Comparison of ENCODE assay signal across 11 cellular contexts in the genomic region with DNA sequence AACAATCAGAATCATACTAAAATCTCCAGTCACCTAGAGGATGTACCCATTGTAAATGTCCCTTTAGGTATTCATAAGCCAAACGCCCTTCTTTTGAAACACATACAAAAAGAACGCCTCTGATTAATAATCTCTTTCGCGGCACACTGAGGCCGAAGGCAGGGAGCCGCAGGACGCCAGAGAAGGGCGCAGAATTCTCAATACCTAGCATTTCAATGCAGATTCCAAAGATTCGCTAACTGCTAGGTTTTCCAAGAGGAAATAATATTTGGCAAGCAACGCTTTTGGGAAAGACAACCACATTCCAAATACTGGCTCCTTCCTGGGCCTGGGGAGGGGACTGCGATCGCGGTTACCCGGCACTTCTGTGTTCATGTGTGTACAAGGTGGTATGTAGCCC.
DNase-seq lines count a peak whose midpoint lies in the region; ATAC-seq, FAIRE-seq and TF ChIP-seq lines count a peak whose summit lies in the region.
"Had no signal": no experiment of that assay in that cellular context is flagged by ENCODE, and none has a peak within 500 bp of the region (broad histone marks: within the 10 kb centered on the region; RNA-seq: fewer than 3 reads in every experiment).

No MANE protein-coding gene starts in this region.

- H3K4me3 ChIP-seq in left ventricle myocardium inferior (peak overlapping the region; percentile 58), SU-DHL-6 (ENCODE audit: insufficient read depth, low read length, poor library complexity, severe bottlenecking) (no peak overlapping the region), iPS-20b (ENCODE audit: low read length) (peak overlapping the region; percentile 60), pancreas (no peak overlapping the region)

- H3F3A ChIP-seq in SU-DHL-6 (ENCODE audit: insufficient read depth), result peaks cover 25% of the 10 kb centered on the region

- H3K27ac ChIP-seq in left ventricle myocardium inferior (replicated peaks), result no peak overlapping the region
- no peak overlapping the region for H3K27ac ChIP-seq in SU-DHL-6 (ENCODE audit: low read depth, low read length)
- H3K27ac ChIP-seq in iPS-20b (ENCODE audit: low read length), result no peak overlapping the region
- no peak overlapping the region for H3K27ac ChIP-seq in pancreas
- H3K27ac ChIP-seq in foreskin keratinocyte, result no peak overlapping the region
- H3K27ac ChIP-seq: esophagus squamous epithelium, vagina had no signal

- peak overlapping the region; percentile 61 for H3K4me2 ChIP-seq in SU-DHL-6 (ENCODE audit: low read depth, low read length, poor library complexity, severe bottlenecking)

- FAIRE-seq in pancreas (lab: Jason Lieb, UNC), result no peak
- no peak for FAIRE-seq in frontal cortex (lab: Jason Lieb, UNC)

- intact Hi-C loops in left ventricle myocardium inferior (cut with micrococcal nuclease) (loop anchor here (5.0 to 10.0 kb wide), 2 partner anchors 535 to 897 kb away; no protein-coding TSS in a partner anchor), left cardiac atrium (cut with DNase I) (loop anchor here (1.0 to 10.0 kb wide), 4 partner anchors 535 to 898 kb away; no protein-coding TSS in a partner anchor), pancreas (cut with DNase I) (loop anchor here in 2 of 3 donors (5.0 to 10.0 kb wide), 3 partner anchors 532 to 905 kb away; no protein-coding TSS in a partner anchor)

- H3K36me3 ChIP-seq in left ventricle myocardium inferior, result no peaks in the 10 kb centered on the region
- no peaks in the 10 kb centered on the region for H3K36me3 ChIP-seq in SU-DHL-6 (ENCODE audit: low read length)
- H3K36me3 ChIP-seq in iPS-20b (ENCODE audit: insufficient read depth, low read depth, low read length), result no peaks in the 10 kb centered on the region
- no peaks in the 10 kb centered on the region for H3K36me3 ChIP-seq in pancreas
- H3K36me3 ChIP-seq: esophagus squamous epithelium, vagina had no signal

- WGBS in pancreas, 2 donors, result 19 to 20% methylated on average over 14 of the region's 14 CpGs

- H3K9ac ChIP-seq in SU-DHL-6 (ENCODE audit: low read length), result no peak overlapping the region
- no peak overlapping the region for H3K9ac ChIP-seq in iPS-20b (ENCODE audit: low read depth, low read length)

- peaks cover 99% of the 10 kb centered on the region for H3K27me3 ChIP-seq in left ventricle myocardium inferior (ENCODE audit: low read depth)
- no peaks in the 10 kb centered on the region for H3K27me3 ChIP-seq in SU-DHL-6 (ENCODE audit: low read length)
- peaks cover 100% of the 10 kb centered on the region for H3K27me3 ChIP-seq in iPS-20b (ENCODE audit: insufficient read depth, low read length)
- H3K27me3 ChIP-seq in pancreas, result peaks cover 8 to 84% (median 37%) of the 10 kb centered on the region in 4 donors
- peaks cover 99% of the 10 kb centered on the region for H3K27me3 ChIP-seq in foreskin keratinocyte

- no peak overlapping the region for H2AFZ ChIP-seq in SU-DHL-6 (ENCODE audit: low read depth, low read length, severe bottlenecking)

- peaks cover 11% of the 10 kb centered on the region; the same call in 1 of the 2 replicates for H4K20me1 ChIP-seq in SU-DHL-6 (ENCODE audit: low read depth, low read length)

- H3K9me3 ChIP-seq in left ventricle myocardium inferior (replicated peaks), result no peaks in the 10 kb centered on the region
- no peaks in the 10 kb centered on the region for H3K9me3 ChIP-seq in SU-DHL-6 (ENCODE audit: insufficient read depth, low read length)
- H3K9me3 ChIP-seq in iPS-20b (ENCODE audit: insufficient read depth, low read depth, low read length), result 0 out of 2 replicates have a peak, but pooled peaks cover 5% of the 10 kb centered on the region
- H3K9me3 ChIP-seq in pancreas, result no peaks in the 10 kb centered on the region
- H3K9me3 ChIP-seq: esophagus squamous epithelium, vagina had no signal

- peaks cover 39% of the 10 kb centered on the region for H3K4me1 ChIP-seq in left ventricle myocardium inferior
- peaks cover 23% of the 10 kb centered on the region; the same call in 1 of the 2 replicates for H3K4me1 ChIP-seq in iPS-20b (ENCODE audit: insufficient read depth, low read length)
- peaks cover 0 to 8% (median 0%) of the 10 kb centered on the region in 3 donors for H3K4me1 ChIP-seq in pancreas
- H3K4me1 ChIP-seq in foreskin keratinocyte, result no peaks in the 10 kb centered on the region

- H3K9me2 ChIP-seq in SU-DHL-6 (replicated peaks; ENCODE audit: insufficient read depth, low read length), result no peaks in the 10 kb centered on the region

- peaks cover 13% of the 10 kb centered on the region; the same call in 1 of the 2 replicates for H3K79me2 ChIP-seq in SU-DHL-6 (ENCODE audit: insufficient read depth, low read length)

- ATAC-seq in left cardiac atrium (no peak), pancreas (no peak), foreskin keratinocyte (no peak)

- no peak for TF ChIP-seq CTCF in left ventricle myocardium inferior (IDR thresholded peaks at IDR 0.05; ENCODE audit: borderline replicate concordance)
- no peak for TF ChIP-seq CTCF in SU-DHL-6 (IDR thresholded peaks at IDR 0.05; ENCODE audit: insufficient read depth, low read length, poor library complexity, severe bottlenecking)
- no peak for TF ChIP-seq CTCF in pancreas (IDR thresholded peaks at IDR 0.05)
- TF ChIP-seq CTCF in foreskin keratinocyte (conservative IDR thresholded peaks at IDR 0.05), result no peak

- DNase-seq in left ventricle myocardium inferior, result no peak
- no peak for DNase-seq in left cardiac atrium
- DNase-seq in pancreas, result no peak
- no peak for DNase-seq in SIG-M5 (lab: John Stamatoyannopoulos, UW)
- DNase-seq in frontal cortex (ENCODE audit: low spot score in 2 of 2), result no peak
- DNase-seq in foreskin keratinocyte, result no peak
- DNase-seq: esophagus squamous epithelium, SHP77 treated with DMSO at 0.1 percent for 48 hours had no signal

Comparison
In these comparisons a context has a peak if more than half of its experiments do, and no peak if none do; other contexts are left out.
1. H3K4me3 ChIP-seq: peak in left ventricle myocardium inferior (single experiment) and iPS-20b (single experiment); none in SU-DHL-6 (single experiment) and pancreas (0 of 4).